ENCODE assay signal across 2 cellular contexts in the genomic region with DNA sequence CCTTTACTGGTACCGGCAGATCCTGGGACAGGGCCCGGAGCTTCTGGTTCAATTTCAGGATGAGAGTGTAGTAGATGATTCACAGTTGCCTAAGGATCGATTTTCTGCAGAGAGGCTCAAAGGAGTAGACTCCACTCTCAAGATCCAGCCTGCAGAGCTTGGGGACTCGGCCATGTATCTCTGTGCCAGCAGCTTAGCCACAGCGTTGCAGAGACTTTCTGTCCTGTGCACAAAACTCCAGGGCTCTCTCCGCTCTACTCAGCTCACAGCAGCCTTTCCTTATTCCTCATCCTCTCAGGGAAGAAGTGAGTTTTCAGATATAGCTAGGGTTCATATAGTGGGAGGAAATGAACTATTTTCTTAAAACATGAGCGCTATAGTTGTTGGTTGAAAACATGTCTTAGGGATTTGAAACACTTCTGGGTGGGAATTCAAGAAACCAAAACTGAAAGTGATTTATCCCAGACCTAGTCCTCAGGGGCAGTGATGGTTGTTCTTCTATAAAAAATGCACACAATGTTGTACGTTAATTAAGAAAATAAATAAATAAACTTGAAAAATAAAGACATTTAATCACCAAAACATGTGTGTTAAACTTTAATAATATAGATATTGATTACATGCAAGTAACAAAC.
TF ChIP-seq lines count a peak whose summit lies in the region.

No MANE protein-coding gene starts in this region.

TF ChIP-seq in IMR-90, 13 proteins besides CTCF, POLR2A, EP300 and RAD21 (continued from another document):
- TF ChIP-seq CEBPB (IDR thresholded peaks at IDR 0.05; ENCODE audit: low read depth, low read length) (no peak), MAFK (IDR thresholded peaks at IDR 0.05; ENCODE audit: low read depth, low read length) (no peak), MXI1 (IDR thresholded peaks at IDR 0.05; ENCODE audit: borderline replicate concordance, low read depth, low read length) (no peak), RFX5 (IDR thresholded peaks at IDR 0.05; ENCODE audit: low read depth, low read length) (no peak), CHD1 (IDR thresholded peaks at IDR 0.05; ENCODE audit: low read depth, low read length) (no peak), SMC3 (IDR thresholded peaks at IDR 0.05; ENCODE audit: low read depth, low read length) (no peak), FOS (IDR thresholded peaks at IDR 0.05; ENCODE audit: low read depth, low read length) (no peak), MAZ (IDR thresholded peaks at IDR 0.05; ENCODE audit: borderline replicate concordance, low read depth, low read length) (no peak), BHLHE40 (IDR thresholded peaks at IDR 0.05; ENCODE audit: low read depth, low read length) (no peak), NFE2L2 (IDR thresholded peaks at IDR 0.05; ENCODE audit: low read depth, low read length) (no peak)
- TF ChIP-seq, protein P1, sequence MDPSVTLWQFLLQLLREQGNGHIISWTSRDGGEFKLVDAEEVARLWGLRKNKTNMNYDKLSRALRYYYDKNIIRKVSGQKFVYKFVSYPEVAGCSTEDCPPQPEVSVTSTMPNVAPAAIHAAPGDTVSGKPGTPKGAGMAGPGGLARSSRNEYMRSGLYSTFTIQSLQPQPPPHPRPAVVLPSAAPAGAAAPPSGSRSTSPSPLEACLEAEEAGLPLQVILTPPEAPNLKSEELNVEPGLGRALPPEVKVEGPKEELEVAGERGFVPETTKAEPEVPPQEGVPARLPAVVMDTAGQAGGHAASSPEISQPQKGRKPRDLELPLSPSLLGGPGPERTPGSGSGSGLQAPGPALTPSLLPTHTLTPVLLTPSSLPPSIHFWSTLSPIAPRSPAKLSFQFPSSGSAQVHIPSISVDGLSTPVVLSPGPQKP (IDR thresholded peaks at IDR 0.05; ENCODE audit: borderline replicate concordance, low read depth, low read length): no peak
- TF ChIP-seq, protein P2, sequence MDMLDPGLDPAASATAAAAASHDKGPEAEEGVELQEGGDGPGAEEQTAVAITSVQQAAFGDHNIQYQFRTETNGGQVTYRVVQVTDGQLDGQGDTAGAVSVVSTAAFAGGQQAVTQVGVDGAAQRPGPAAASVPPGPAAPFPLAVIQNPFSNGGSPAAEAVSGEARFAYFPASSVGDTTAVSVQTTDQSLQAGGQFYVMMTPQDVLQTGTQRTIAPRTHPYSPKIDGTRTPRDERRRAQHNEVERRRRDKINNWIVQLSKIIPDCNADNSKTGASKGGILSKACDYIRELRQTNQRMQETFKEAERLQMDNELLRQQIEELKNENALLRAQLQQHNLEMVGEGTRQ (IDR thresholded peaks at IDR 0.05; ENCODE audit: low read depth, low read length): no peak

TF ChIP-seq in SK-N-SH, 30 proteins besides CTCF, POLR2A, EP300 and RAD21 (continued from another document):
- TF ChIP-seq TCF12 (IDR thresholded peaks at IDR 0.05) (no peak), FOXJ3 (CRISPR knock-in tag; IDR thresholded peaks at IDR 0.05) (no peak), ELF1 (IDR thresholded peaks at IDR 0.05) (no peak), SIN3A (IDR thresholded peaks at IDR 0.05; ENCODE audit: borderline replicate concordance, low read depth, low read length) (no peak), FOXM1 (IDR thresholded peaks at IDR 0.05; ENCODE audit: low read depth) (no peak), NRF1 (IDR thresholded peaks at IDR 0.05; ENCODE audit: low read depth, low read length) (no peak), NFIC (IDR thresholded peaks at IDR 0.05; ENCODE audit: borderline replicate concordance) (no peak), YY1 (IDR thresholded peaks at IDR 0.05; ENCODE audit: low read depth) (no peak)
- TF ChIP-seq, protein P3, sequence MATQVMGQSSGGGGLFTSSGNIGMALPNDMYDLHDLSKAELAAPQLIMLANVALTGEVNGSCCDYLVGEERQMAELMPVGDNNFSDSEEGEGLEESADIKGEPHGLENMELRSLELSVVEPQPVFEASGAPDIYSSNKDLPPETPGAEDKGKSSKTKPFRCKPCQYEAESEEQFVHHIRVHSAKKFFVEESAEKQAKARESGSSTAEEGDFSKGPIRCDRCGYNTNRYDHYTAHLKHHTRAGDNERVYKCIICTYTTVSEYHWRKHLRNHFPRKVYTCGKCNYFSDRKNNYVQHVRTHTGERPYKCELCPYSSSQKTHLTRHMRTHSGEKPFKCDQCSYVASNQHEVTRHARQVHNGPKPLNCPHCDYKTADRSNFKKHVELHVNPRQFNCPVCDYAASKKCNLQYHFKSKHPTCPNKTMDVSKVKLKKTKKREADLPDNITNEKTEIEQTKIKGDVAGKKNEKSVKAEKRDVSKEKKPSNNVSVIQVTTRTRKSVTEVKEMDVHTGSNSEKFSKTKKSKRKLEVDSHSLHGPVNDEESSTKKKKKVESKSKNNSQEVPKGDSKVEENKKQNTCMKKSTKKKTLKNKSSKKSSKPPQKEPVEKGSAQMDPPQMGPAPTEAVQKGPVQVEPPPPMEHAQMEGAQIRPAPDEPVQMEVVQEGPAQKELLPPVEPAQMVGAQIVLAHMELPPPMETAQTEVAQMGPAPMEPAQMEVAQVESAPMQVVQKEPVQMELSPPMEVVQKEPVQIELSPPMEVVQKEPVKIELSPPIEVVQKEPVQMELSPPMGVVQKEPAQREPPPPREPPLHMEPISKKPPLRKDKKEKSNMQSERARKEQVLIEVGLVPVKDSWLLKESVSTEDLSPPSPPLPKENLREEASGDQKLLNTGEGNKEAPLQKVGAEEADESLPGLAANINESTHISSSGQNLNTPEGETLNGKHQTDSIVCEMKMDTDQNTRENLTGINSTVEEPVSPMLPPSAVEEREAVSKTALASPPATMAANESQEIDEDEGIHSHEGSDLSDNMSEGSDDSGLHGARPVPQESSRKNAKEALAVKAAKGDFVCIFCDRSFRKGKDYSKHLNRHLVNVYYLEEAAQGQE (IDR thresholded peaks at IDR 0.05; ENCODE audit: low read depth, low read length): no peak
